Comparison of ENCODE assay signal across 25 cellular contexts in the genomic region with DNA sequence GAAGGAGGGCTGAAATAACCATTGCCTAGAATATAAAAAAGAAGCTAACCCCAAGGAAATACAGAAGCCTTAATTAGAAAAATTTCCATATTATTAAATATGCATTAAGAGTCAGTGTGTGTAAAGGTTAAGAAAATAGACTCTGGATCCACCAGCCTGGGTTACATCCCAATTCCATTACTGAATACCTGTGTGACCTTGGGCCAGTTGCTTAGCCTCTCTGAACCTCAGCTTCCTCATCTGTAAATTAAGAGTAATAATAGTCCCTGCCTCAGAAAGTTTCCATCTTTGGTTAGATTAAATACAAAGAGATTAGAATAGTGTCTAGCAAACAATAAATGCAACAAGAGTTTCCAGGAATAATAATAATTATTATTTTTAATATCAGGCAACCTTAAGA.
"Had no signal": no experiment of that assay in that cellular context is flagged by ENCODE, and none has a peak within 500 bp of the region (broad histone marks: within the 10 kb centered on the region; RNA-seq: fewer than 3 reads in every experiment).

No MANE protein-coding gene starts in this region.

- H3K4me3 Mint-ChIP-seq: endodermal cell; memory B cell; stimulated activated naive CD8-positive, alpha-beta T cell treated with anti-CD3 and anti-CD28 coated beads, Interleukin-15, amount 100 ng/mL, for 72 hours had no signal

- H3K4me3 ChIP-seq: esophagus muscularis mucosa, gastroesophageal sphincter, heart left ventricle, hepatocyte, lung, neural progenitor cell, right lobe of liver, suprapubic skin, vagina had no signal

- H3K9me3 ChIP-seq: esophagus muscularis mucosa, gastroesophageal sphincter, heart left ventricle, right lobe of liver, suprapubic skin, vagina had no signal

- DNase-seq: effector CD8-positive, alpha-beta T cell; endodermal cell; foreskin keratinocyte; heart left ventricle; kidney; naive thymus-derived CD4-positive, alpha-beta T cell; right lobe of liver; stimulated activated CD4-positive, alpha-beta T cell treated with anti-CD3 and anti-CD28 coated beads, Interleukin-15, amount 100 ng/mL, for 24 hours; stimulated activated CD4-positive, alpha-beta T cell treated with anti-CD3 and anti-CD28 coated beads, Interleukin-2, amount 100 ng/mL, for 48 hours; stimulated activated naive CD4-positive, alpha-beta T cell; stimulated activated naive CD8-positive, alpha-beta T cell treated with anti-CD3 and anti-CD28 coated beads, Interleukin-15, amount 100 ng/mL, for 72 hours; trophoblast cell had no signal

- H3K4me1 ChIP-seq: esophagus muscularis mucosa, foreskin keratinocyte, gastroesophageal sphincter, heart left ventricle, parathyroid adenoma, suprapubic skin, vagina had no signal

- H3K9ac ChIP-seq: neural progenitor cell, parathyroid adenoma had no signal

- H3K27ac Mint-ChIP-seq: endodermal cell; memory B cell; nephron; neural progenitor cell; stimulated activated naive CD8-positive, alpha-beta T cell treated with anti-CD3 and anti-CD28 coated beads, Interleukin-15, amount 100 ng/mL, for 72 hours had no signal

- H3K27ac ChIP-seq: epithelial cell of prostate, esophagus muscularis mucosa, foreskin keratinocyte, gastroesophageal sphincter, heart left ventricle, neural progenitor cell, parathyroid adenoma, right lobe of liver, suprapubic skin, vagina had no signal

- ATAC-seq: foreskin keratinocyte; gastroesophageal sphincter; heart left ventricle; left lobe of liver; naive thymus-derived CD4-positive, alpha-beta T cell; right lobe of liver; stimulated activated naive CD8-positive, alpha-beta T cell treated with anti-CD3 and anti-CD28 coated beads, Interleukin-15, amount 100 ng/mL, for 72 hours had no signal

- H3K36me3 Mint-ChIP-seq: memory B cell had no signal

- H3K27me3 ChIP-seq: esophagus muscularis mucosa, foreskin keratinocyte, gastroesophageal sphincter, heart left ventricle, hepatocyte, neural progenitor cell, right lobe of liver, suprapubic skin, vagina had no signal

- H3K27me3 Mint-ChIP-seq: progenitor cell of endocrine pancreas; stimulated activated naive CD8-positive, alpha-beta T cell treated with anti-CD3 and anti-CD28 coated beads, Interleukin-15, amount 100 ng/mL, for 72 hours had no signal

- H3K36me3 ChIP-seq: neural progenitor cell, suprapubic skin, vagina had no signal

- H3K9me3 Mint-ChIP-seq: endodermal cell; memory B cell; nephron; neural progenitor cell; stimulated activated naive CD8-positive, alpha-beta T cell treated with anti-CD3 and anti-CD28 coated beads, Interleukin-15, amount 100 ng/mL, for 72 hours had no signal
